22 cellular contexts compared by ENCODE assay signal in the genomic region with DNA sequence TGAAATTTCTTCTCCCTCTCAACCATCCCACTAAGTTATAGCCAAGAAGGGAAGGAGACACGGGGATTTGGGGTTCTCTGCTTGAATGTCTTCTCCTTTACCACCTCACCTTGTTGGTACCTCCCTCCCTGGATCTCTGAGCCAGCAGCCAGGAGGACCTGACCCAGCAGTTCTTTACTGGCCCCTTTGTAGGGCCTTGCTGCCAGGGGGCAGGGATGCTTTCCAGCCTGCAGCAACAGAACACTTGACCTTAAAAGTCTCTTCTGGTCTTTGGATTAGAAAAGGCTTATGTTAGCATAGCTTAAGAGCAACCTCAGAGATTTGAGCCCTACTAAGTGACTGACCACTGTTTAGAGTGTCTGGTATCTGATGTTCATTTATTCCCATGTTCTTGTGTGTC. TPM values are rescaled to one million over a fixed set of nuclear protein-coding genes. Genes with fewer than 3 reads are reported as not detected.
A peak's percentile ranks its signal among the peaks of the same experiment; 100 is the strongest.
DNase-seq lines count a peak whose midpoint lies in the region; ATAC-seq and TF ChIP-seq lines count a peak whose summit lies in the region.
"Had no signal": no experiment of that assay in that cellular context is flagged by ENCODE, and none has a peak within 500 bp of the region (broad histone marks: within the 10 kb centered on the region; RNA-seq: fewer than 3 reads in every experiment).

No MANE protein-coding gene starts in this region.

- peaks cover 1% of the 10 kb centered on the region for H3K27me3 Mint-ChIP-seq in endothelial cell (ENCODE audit: unreplicated experiment)
- H3K27me3 Mint-ChIP-seq: CD4-positive, alpha-beta memory T cell had no signal

- H3K9me3 ChIP-seq in right atrium auricular region (no peaks in the 10 kb centered on the region), right cardiac atrium (ENCODE audit: control insufficient read depth, low read length) (no peaks in the 10 kb centered on the region), neutrophil (no peaks in the 10 kb centered on the region)
- H3K9me3 ChIP-seq: Caco-2 had no signal

- peak overlapping the region; percentile 24 to 30 for H3K27ac ChIP-seq in right atrium auricular region
- H3K27ac ChIP-seq in right cardiac atrium (ENCODE audit: low read length), result no peak overlapping the region
- peak overlapping the region; percentile 91 for H3K27ac ChIP-seq in neutrophil
- H3K27ac ChIP-seq: PC-9 had no signal

- H3K4me1 Mint-ChIP-seq in endothelial cell (ENCODE audit: unreplicated experiment), result peaks cover 73% of the 10 kb centered on the region

- DNase-seq in right atrium auricular region (ENCODE audit: low spot score), result no peak
- DNase-seq in right cardiac atrium, result no peak
- no peak for DNase-seq in endothelial cell (ENCODE audit: low spot score)
- DNase-seq in stimulated activated CD8-positive, alpha-beta memory T cell treated with anti-CD3 and anti-CD28 coated beads, Interleukin-4, amount 100 ng/mL, for 48 hours, result no peak
- DNase-seq in NK-92 (lab: John Stamatoyannopoulos, UW; ENCODE audit: unreplicated experiment), result no peak
- DNase-seq: Caco-2; CD4-positive, alpha-beta memory T cell; DMS 273 treated with DMSO at 0.1 percent for 48 hours; H7; HFFc6; Karpas-422; NCI-H1694; NCI-H2081 treated with DMSO at 0.1 percent for 48 hours; NCI-H2171 treated with DMSO at 0.1 percent for 48 hours; NCI-H526; PC-9; RPMI8226; SIG-M5 had no signal

- peaks cover 56% of the 10 kb centered on the region for H3K36me3 Mint-ChIP-seq in endothelial cell (ENCODE audit: low read depth, unreplicated experiment)

- ATAC-seq in right cardiac atrium (no peak), GM19351 (IDR thresholded peaks at IDR 0.05; ENCODE audit: unreplicated experiment) (no peak)

- peak overlapping the region; percentile 48 for H3K4me3 Mint-ChIP-seq in endothelial cell (ENCODE audit: unreplicated experiment)
- H3K4me3 Mint-ChIP-seq: CD4-positive, alpha-beta memory T cell; HFFc6 had no signal

- peak overlapping the region; percentile 59 for H3K27ac Mint-ChIP-seq in endothelial cell (ENCODE audit: unreplicated experiment)
- H3K27ac Mint-ChIP-seq: HFFc6 had no signal

- TF ChIP-seq CTCF in right atrium auricular region (IDR thresholded peaks at IDR 0.05) (no peak), endothelial cell (IDR thresholded peaks at IDR 0.05; ENCODE audit: unreplicated experiment) (no peak), neutrophil (IDR thresholded peaks at IDR 0.05) (no peak)

- WGBS in right cardiac atrium, result 90% methylated on average over 1 of the region's 1 CpG

- H3K9me3 Mint-ChIP-seq in endothelial cell (ENCODE audit: unreplicated experiment), result no peaks in the 10 kb centered on the region
- H3K9me3 Mint-ChIP-seq: CD4-positive, alpha-beta memory T cell; HFFc6 had no signal

- H3K4me3 ChIP-seq in right atrium auricular region (no peak overlapping the region), right cardiac atrium (ENCODE audit: low read length) (no peak overlapping the region), neutrophil (ENCODE audit: low read depth in 1 of 2, low read length in 1 of 2) (no peak overlapping the region)
- H3K4me3 ChIP-seq: PC-9 had no signal

- H3K4me1 ChIP-seq in right atrium auricular region, result peaks cover 0 to 76% of the 10 kb centered on the region in 2 donors
- H3K4me1 ChIP-seq in right cardiac atrium (ENCODE audit: control insufficient read depth, insufficient read depth, low read length), result peaks cover 27% of the 10 kb centered on the region
- H3K4me1 ChIP-seq in neutrophil (ENCODE audit: control insufficient read depth in 1 of 2, insufficient read depth in 1 of 2, low read depth in 1 of 2, low read length in 1 of 2), result peaks cover 37 to 44% of the 10 kb centered on the region in 2 experiments

- intact Hi-C loops in right cardiac atrium (cut with DNase I), result no loop called here

- H3K36me3 ChIP-seq in right atrium auricular region (peaks cover 83% of the 10 kb centered on the region), neutrophil (no peaks in the 10 kb centered on the region)

- H3K27me3 ChIP-seq in right atrium auricular region (no peaks in the 10 kb centered on the region), right cardiac atrium (ENCODE audit: control insufficient read depth, insufficient read depth) (no peaks in the 10 kb centered on the region), neutrophil (no peaks in the 10 kb centered on the region)

RNA-seq across cellular contexts. Expression of a gene that starts 10.4 kb away (rescaled TPM):
- total RNA-seq in right atrium auricular region (100 to 1,000 TPM in 1 of 2 donors, 10 to 100 TPM in 1; 89.7 to 179 TPM), right cardiac atrium (100 to 1,000 TPM; 157 to 257 (median 193) TPM), endothelial cell (ENCODE audit: unreplicated experiment) (124 TPM)
- polyA plus RNA-seq in right cardiac atrium, result 93.6 TPM

RNA-seq across cellular contexts. Expression of a gene that starts 12.9 kb away (rescaled TPM):
- total RNA-seq in right atrium auricular region (10 to 100 TPM in 1 of 2 donors, 1 to 10 TPM in 1; 8.9 to 13.1 TPM), right cardiac atrium (10 to 100 TPM; 15.7 to 17.8 (median 16.7) TPM), endothelial cell (ENCODE audit: unreplicated experiment) (35.0 TPM)
- 7.0 TPM for polyA plus RNA-seq in right cardiac atrium

RNA-seq across cellular contexts. Expression of a gene that starts 28.3 kb away (rescaled TPM):
- 10 to 100 TPM; 58.6 to 92.6 TPM for total RNA-seq in right atrium auricular region
- 10 to 100 TPM; 34.2 to 51.3 (median 42.5) TPM for total RNA-seq in right cardiac atrium
- 68.0 TPM for polyA plus RNA-seq in right cardiac atrium
- total RNA-seq in endothelial cell (ENCODE audit: unreplicated experiment), result 5.6 TPM

RNA-seq across cellular contexts. Expression of a gene that starts 56.9 kb away (rescaled TPM):
- 1 to 10 TPM in 1 of 2 donors, under 1 TPM in 1; 0.71 to 2.0 TPM for total RNA-seq in right atrium auricular region
- total RNA-seq in right cardiac atrium, result 1 to 10 TPM in 3 of 4 donors, under 1 TPM in 1; 0.89 to 4.0 (median 2.0) TPM
- 3.0 TPM for polyA plus RNA-seq in right cardiac atrium
- total RNA-seq in endothelial cell (ENCODE audit: unreplicated experiment), result not detected
- total RNA-seq: CD4-positive, alpha-beta memory T cell; M059J; PC-9 had no signal
- polyA plus RNA-seq: BJ; CD4-positive, alpha-beta memory T cell had no signal
